9 cellular contexts compared by ENCODE assay signal in the genomic region with DNA sequence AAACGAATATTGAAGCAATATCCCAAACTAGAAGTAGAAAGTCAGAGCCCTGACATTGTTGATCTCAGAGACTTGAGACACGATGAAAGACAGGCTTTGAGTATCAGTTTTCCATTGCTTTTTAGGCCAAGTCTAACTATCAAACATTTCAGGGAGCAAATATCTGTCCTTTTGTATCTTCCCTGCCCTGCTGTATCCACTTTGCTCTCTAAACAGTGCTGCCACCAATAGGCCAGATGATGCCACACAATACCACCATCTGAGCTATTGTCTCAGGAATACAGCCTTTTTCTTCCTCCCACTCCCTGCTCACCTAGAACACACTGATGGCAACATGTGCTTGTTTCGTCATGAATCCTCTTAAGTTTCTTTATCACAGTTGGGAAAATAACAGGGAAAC.
DNase-seq lines count a peak whose midpoint lies in the region; ATAC-seq and TF ChIP-seq lines count a peak whose summit lies in the region.
"Had no signal": no experiment of that assay in that cellular context is flagged by ENCODE, and none has a peak within 500 bp of the region (broad histone marks: within the 10 kb centered on the region; RNA-seq: fewer than 3 reads in every experiment).

No MANE protein-coding gene starts in this region.

- peak; percentile 75 for ATAC-seq in left lobe of liver

- H3K36me3 Mint-ChIP-seq in glutamatergic neuron (ENCODE audit: unreplicated experiment), result no peaks in the 10 kb centered on the region

- H3K4me3 Mint-ChIP-seq in glutamatergic neuron (ENCODE audit: unreplicated experiment), result no peak overlapping the region

- peaks cover 2% of the 10 kb centered on the region for H3K9me3 Mint-ChIP-seq in glutamatergic neuron (ENCODE audit: unreplicated experiment)

- H3K4me1 Mint-ChIP-seq in glutamatergic neuron (ENCODE audit: low read depth, unreplicated experiment), result peaks cover 1% of the 10 kb centered on the region

- in situ Hi-C loops in SK-MEL-5 (cut with HindIII; ENCODE audit: low pct_unique_long_range_greater_than_20kb, low sequenced_read_pairs), result no loop called here

- TF ChIP-seq CTCF in glutamatergic neuron (IDR thresholded peaks at IDR 0.05; ENCODE audit: partially characterized antibody, unreplicated experiment), result no peak

- no peaks in the 10 kb centered on the region for H3K27me3 Mint-ChIP-seq in glutamatergic neuron (ENCODE audit: unreplicated experiment)

- DNase-seq in DMS153 treated with DMSO at 0.1 percent for 48 hours (lab: John Stamatoyannopoulos, UW; ENCODE audit: unreplicated experiment) (peak; percentile 37), HT-29 (ENCODE audit: low spot score) (peak; percentile 40), SK-MEL-5 (ENCODE audit: low read depth, low spot score) (peak; percentile 27), left lobe of liver (ENCODE audit: low spot score) (no peak), nucleus accumbens (lab: John Stamatoyannopoulos, UW) (no peak), glutamatergic neuron (no peak), NCI-H2081 treated with DMSO at 0.1 percent for 48 hours (lab: John Stamatoyannopoulos, UW) (no peak)
- DNase-seq in stimulated activated CD4-positive, alpha-beta T cell treated with anti-CD3 and anti-CD28 coated beads, Interleukin-12 subunit alpha, Interleukin-12 subunit beta, amount 100 ng/mL, for 4 hours, result no peak
- DNase-seq: substantia nigra had no signal

- H3K27ac Mint-ChIP-seq in glutamatergic neuron (ENCODE audit: unreplicated experiment), result no peak overlapping the region

Comparison
In these comparisons a context has a peak if more than half of its experiments do, and no peak if none do; other contexts are left out.
1. DNase-seq: peak in DMS153 treated with DMSO at 0.1 percent for 48 hours (single experiment), HT-29 (single experiment) and SK-MEL-5 (single experiment); none in left lobe of liver (single experiment), nucleus accumbens (0 of 56), glutamatergic neuron (single experiment), NCI-H2081 treated with DMSO at 0.1 percent for 48 hours (single experiment) and stimulated activated CD4-positive, alpha-beta T cell treated with anti-CD3 and anti-CD28 coated beads, Interleukin-12 subunit alpha, Interleukin-12 subunit beta, amount 100 ng/mL, for 4 hours (single experiment).